ENCODE assay signal across 8 cellular contexts in genomic region chr14:103057372-103058208, GRCh38. TPM values are rescaled to one million over a fixed set of nuclear protein-coding genes. Genes with fewer than 3 reads are reported as not detected.
DNase-seq lines count a peak whose midpoint lies in the region; ATAC-seq, FAIRE-seq and TF ChIP-seq lines count a peak whose summit lies in the region.

Gene CDC42BPB, minus strand, starts transcription at chr14:103057549. Its CDS starts 376 bp downstream, at chr14:103057173.

- peak; percentile 93 for FAIRE-seq in HTR-8/SVneo (lab: Jason Lieb, UNC)

- H3K27ac Mint-ChIP-seq in naive thymus-derived CD4-positive, alpha-beta T cell = peak within 1 kb of the TSS in 2 of 9 donors; percentile 15 to 49

- no peaks in the 10 kb centered on the region for H3K36me3 Mint-ChIP-seq in naive thymus-derived CD4-positive, alpha-beta T cell

- peak; percentile 78 for ATAC-seq in GM21381 (IDR thresholded peaks at IDR 0.05; ENCODE audit: unreplicated experiment)
- ATAC-seq in naive thymus-derived CD4-positive, alpha-beta T cell = peak; percentile 91

- peak; percentile 45 for DNase-seq in CMK (ENCODE audit: low read depth)
- peak; percentile 89 for DNase-seq in HTR-8/SVneo (ENCODE audit: insufficient read length, low spot score)
- peak; percentile 87 for DNase-seq in activated effector memory CD4-positive, alpha-beta T cell treated with anti-CD3 and anti-CD28 coated beads, Interleukin-2, amount 50 U/mL, for 16 hours
- peak; percentile 92 for DNase-seq in fibroblast of pulmonary artery (ENCODE audit: low read depth)
- peak; percentile 32 to 60 (median 52) for DNase-seq in naive thymus-derived CD4-positive, alpha-beta T cell
- DNase-seq in stomach = peak; percentile 92

- 0 to 10% (median 1%) methylated on average over 6 to 115 of the region's 115 CpGs for WGBS in stomach, 5 donors

- H3K9me3 ChIP-seq in naive thymus-derived CD4-positive, alpha-beta T cell (ENCODE audit: control insufficient read depth in 2 of 3, low read length in 3 of 3) = no peaks in the 10 kb centered on the region
- H3K9me3 ChIP-seq in stomach = no peaks in the 10 kb centered on the region

- no peak for TF ChIP-seq CTCF in fibroblast of pulmonary artery (IDR thresholded peaks at IDR 0.05; ENCODE audit: low read length, missing control alignments)
- TF ChIP-seq CTCF in stomach (IDR thresholded peaks at IDR 0.05) = no peak

- H3K9me3 Mint-ChIP-seq in naive thymus-derived CD4-positive, alpha-beta T cell = no peaks in the 10 kb centered on the region

- no peak for TF ChIP-seq EP300 in stomach (IDR thresholded peaks at IDR 0.05)

- peaks cover 3 to 7% of the 10 kb centered on the region in 2 donors for H3K27me3 ChIP-seq in naive thymus-derived CD4-positive, alpha-beta T cell (ENCODE audit: control insufficient read depth in 2 of 2, insufficient read depth in 2 of 2, low read length in 2 of 2)
- peaks cover 0 to 9% (median 0%) of the 10 kb centered on the region in 3 donors for H3K27me3 ChIP-seq in stomach

- no peaks in the 10 kb centered on the region for H3K4me1 ChIP-seq in naive thymus-derived CD4-positive, alpha-beta T cell (ENCODE audit: control insufficient read depth in 2 of 2, insufficient read depth in 2 of 2, low read length in 2 of 2)
- H3K4me1 ChIP-seq in stomach = peaks cover 25 to 59% (median 52%) of the 10 kb centered on the region in 4 donors

- intact Hi-C loops in naive thymus-derived CD4-positive, alpha-beta T cell (cut with micrococcal nuclease) = loop anchor here in 1 of 2 donors (1.0 to 10.0 kb wide), 2 partner anchors 18 to 283 kb away; partner anchors contain the start of gene TRAF3
- intact Hi-C loops in stomach (cut with DNase I; ENCODE audit: low total_unique reads) = no loop called here

- CTCF ChIA-PET in naive thymus-derived CD4-positive, alpha-beta T cell (lab: Charles Lee) = no interaction called here

- peaks cover 0 to 13% (median 11%) of the 10 kb centered on the region in 7 donors for H3K4me1 Mint-ChIP-seq in naive thymus-derived CD4-positive, alpha-beta T cell

- H3K27me3 Mint-ChIP-seq in naive thymus-derived CD4-positive, alpha-beta T cell = peaks cover 9 to 62% (median 14%) of the 10 kb centered on the region in 5 donors

- H3K27ac ChIP-seq in naive thymus-derived CD4-positive, alpha-beta T cell (ENCODE audit: low read depth, low read length) = peak within 1 kb of the TSS; percentile 21
- peak within 1 kb of the TSS; percentile 92 to 98 (median 96) for H3K27ac ChIP-seq in stomach

- POLR2A ChIA-PET in naive thymus-derived CD4-positive, alpha-beta T cell (lab: Charles Lee) = no interaction called here

- H3K36me3 ChIP-seq in naive thymus-derived CD4-positive, alpha-beta T cell (ENCODE audit: control insufficient read depth in 2 of 3, insufficient read depth in 3 of 3, low read length in 3 of 3) = no peaks in the 10 kb centered on the region
- no peaks in the 10 kb centered on the region for H3K36me3 ChIP-seq in stomach

- H3K4me3 Mint-ChIP-seq in naive thymus-derived CD4-positive, alpha-beta T cell = peak within 1 kb of the TSS; percentile 59 to 86 (median 74)

- no peak for TF ChIP-seq POLR2A in stomach (IDR thresholded peaks at IDR 0.05)

- H3K4me3 ChIP-seq in fibroblast of pulmonary artery (replicated peaks; ENCODE audit: low read depth, low read length) = peak within 1 kb of the TSS; percentile 80
- H3K4me3 ChIP-seq in naive thymus-derived CD4-positive, alpha-beta T cell (ENCODE audit: low read length) = peak within 1 kb of the TSS; percentile 39
- H3K4me3 ChIP-seq in stomach = peak within 1 kb of the TSS; percentile 87 to 96 (median 95)

TF ChIP-seq in PFSK-1, 5 proteins besides CTCF, POLR2A, EP300 and RAD21:
- TF ChIP-seq FOXP2 (optimal IDR thresholded peaks at IDR 0.05; ENCODE audit: borderline replicate concordance, extremely low read depth, extremely low read length, insufficient read depth) (peak; percentile 31), SIN3A (IDR thresholded peaks at IDR 0.05; ENCODE audit: borderline replicate concordance, insufficient read depth, low read length) (no peak)

RNA-seq across cellular contexts. Expression of gene CDC42BPB, which starts in this region (rescaled TPM):
- polyA plus RNA-seq in PFSK-1 (2012; ENCODE audit: insufficient read length, low read depth) = 61.8 TPM
- 10 to 100 TPM in 1 of 5 experiments, 1 to 10 TPM in 3, under 1 TPM in 1; 0.87 to 16.0 (median 5.5) TPM for total RNA-seq in naive thymus-derived CD4-positive, alpha-beta T cell
- under 1 TPM; 0.34 to 0.43 TPM for polyA plus RNA-seq in naive thymus-derived CD4-positive, alpha-beta T cell
- 100 to 1,000 TPM in 4 of 5 donors, 10 to 100 TPM in 1; 85.2 to 400 (median 191) TPM for total RNA-seq in stomach
- polyA plus RNA-seq in stomach = 10 to 100 TPM; 16.3 to 23.7 (median 20.6) TPM

Comparison
In these comparisons a context has a peak if more than half of its experiments do, and no peak if none do; other contexts are left out.
1. Peak in every context shown above with its lines: DNase-seq, ATAC-seq, H3K4me3 ChIP-seq and H3K27ac ChIP-seq.
2. RNA of gene CDC42BPB (total RNA-seq): 85.2 to 400 TPM in stomach; 0.87 to 16.0 TPM in naive thymus-derived CD4-positive, alpha-beta T cell; every median in the first group is over 4 times any median in the second.
3. RNA of gene CDC42BPB (polyA plus RNA-seq): 16.3 to 23.7 TPM in stomach; 0.34 to 0.43 TPM in naive thymus-derived CD4-positive, alpha-beta T cell; every median in the first group is over 10 times any median in the second.
4. H3K4me3 ChIP-seq: peak in every context shown above with its lines; median percentile 95 in stomach; 80 in fibroblast of pulmonary artery; 39 in naive thymus-derived CD4-positive, alpha-beta T cell.